Comparison of ENCODE assay signal across 20 cellular contexts in the genomic region with DNA sequence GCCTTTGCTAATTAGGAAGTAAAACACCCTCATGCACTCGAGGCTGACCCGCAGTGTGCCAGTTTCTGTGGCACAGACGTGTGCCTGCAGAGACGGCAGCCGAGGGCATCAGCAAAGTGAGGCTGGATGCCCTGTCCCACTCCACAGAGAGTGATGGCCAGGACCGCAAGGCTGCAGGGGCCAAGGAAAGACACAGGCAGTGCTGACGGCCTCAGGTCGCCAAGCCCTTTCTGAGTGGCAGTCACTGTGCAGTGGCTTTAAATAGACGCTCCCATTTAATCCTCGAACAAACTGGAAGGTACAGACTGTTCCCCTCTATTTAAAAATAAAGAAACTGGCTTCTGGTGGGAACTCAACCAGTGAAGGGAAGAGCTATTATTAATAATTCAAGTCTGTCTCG.
"Had no signal": no experiment of that assay in that cellular context is flagged by ENCODE, and none has a peak within 500 bp of the region (broad histone marks: within the 10 kb centered on the region; RNA-seq: fewer than 3 reads in every experiment).

No MANE protein-coding gene starts in this region.

- DNase-seq: caudate nucleus; effector memory CD4-positive, alpha-beta T cell; hippocampal formation; kidney glomerular epithelial cell; lower lobe of right lung; midbrain; nucleus accumbens; ovary; stimulated activated CD4-positive, alpha-beta T cell treated with anti-CD3 and anti-CD28 coated beads, Interleukin-12 subunit alpha, Interleukin-12 subunit beta, amount 100 ng/mL, for 4 hours; stimulated activated naive CD4-positive, alpha-beta T cell; thyroid gland; uterus had no signal

- H3K4me1 ChIP-seq: lower lobe of right lung, neural progenitor cell, suprapubic skin, thyroid gland, upper lobe of left lung, uterus had no signal

- ATAC-seq: esophagus mucosa; left lobe of liver; lower lobe of right lung; natural killer cell treated with Interleukin-12 subunit alpha and Interleukin-12 subunit beta and Interleukin-15 and Interleukin-18, amount 100 ng/mL, for 72 hours; sciatic nerve had no signal

- H3K27ac ChIP-seq: lower lobe of right lung, neural progenitor cell, ovary, skin epidermis, suprapubic skin, thyroid gland, upper lobe of left lung, uterus had no signal

- H3K36me3 ChIP-seq: lower lobe of right lung, neural progenitor cell, ovary, suprapubic skin, thyroid gland, upper lobe of left lung, uterus had no signal

- H3K4me3 ChIP-seq: lower lobe of right lung, neural progenitor cell, ovary, skin epidermis, suprapubic skin, thyroid gland, upper lobe of left lung, uterus had no signal

- H3K9me3 ChIP-seq: lower lobe of right lung, ovary, suprapubic skin, thyroid gland, upper lobe of left lung, uterus had no signal

- H3K27me3 ChIP-seq: neural progenitor cell, ovary, suprapubic skin, thyroid gland, upper lobe of left lung, uterus had no signal
